In genomic region chr18:58671941-58672565, GRCh38 we compare ENCODE assay signal across 8 cellular contexts. TPM values are rescaled to one million over a fixed set of nuclear protein-coding genes. Genes with fewer than 3 reads are reported as not detected.
DNase-seq lines count a peak whose midpoint lies in the region; ATAC-seq and TF ChIP-seq lines count a peak whose summit lies in the region.

No MANE protein-coding gene starts in this region.

- ATAC-seq in GM19438 (IDR thresholded peaks at IDR 0.05; ENCODE audit: low read depth, unreplicated experiment) (peak; percentile 25), left ventricle myocardium superior (peak; percentile 39), HG02763 (IDR thresholded peaks at IDR 0.05; ENCODE audit: unreplicated experiment) (no peak)
- peak in 1 of 2 donors; percentile 16 for ATAC-seq in activated naive CD4-positive, alpha-beta T cell treated with anti-CD3 and anti-CD28 coated beads, Interleukin-2, amount 50 U/mL, for 72 hours

- DNase-seq in CD1c-positive myeloid dendritic cell (ENCODE audit: extremely low spot score) (peak; percentile 62), left ventricle myocardium superior (no peak), renal cortical epithelial cell (ENCODE audit: low read depth) (peak; percentile 46), HPDE6-E6E7 (ENCODE audit: extremely low spot score) (no peak)
- DNase-seq in activated naive CD4-positive, alpha-beta T cell treated with anti-CD3 and anti-CD28 coated beads, Interleukin-2, amount 50 U/mL, for 72 hours (ENCODE audit: low spot score in 2 of 2): peak in 1 of 2 donors; percentile 52

- peak overlapping the region; percentile 90 to 98 for H3K27ac Mint-ChIP-seq in activated naive CD4-positive, alpha-beta T cell treated with anti-CD3 and anti-CD28 coated beads, Interleukin-2, amount 50 U/mL, for 72 hours

- peaks cover 0 to 3% of the 10 kb centered on the region in 2 donors for H3K9me3 Mint-ChIP-seq in activated naive CD4-positive, alpha-beta T cell treated with anti-CD3 and anti-CD28 coated beads, Interleukin-2, amount 50 U/mL, for 72 hours

- peaks cover 10 to 30% of the 10 kb centered on the region in 2 donors for H3K36me3 Mint-ChIP-seq in activated naive CD4-positive, alpha-beta T cell treated with anti-CD3 and anti-CD28 coated beads, Interleukin-2, amount 50 U/mL, for 72 hours

- intact Hi-C loops in left ventricle myocardium superior (cut with micrococcal nuclease): no loop called here

- no peak for TF ChIP-seq EP300 in Ishikawa (IDR thresholded peaks at IDR 0.05; ENCODE audit: borderline replicate concordance)

- no peak for TF ChIP-seq RAD21 in Ishikawa (IDR thresholded peaks at IDR 0.05; ENCODE audit: low read depth)

TF ChIP-seq in Ishikawa, 13 proteins besides CTCF, POLR2A, EP300 and RAD21:
- TF ChIP-seq YY1 (IDR thresholded peaks at IDR 0.05; ENCODE audit: low read depth): no peak
- 0 out of 2 replicates have a peak, but pooled peaks have one; percentile 27 for TF ChIP-seq CEBPB (IDR thresholded peaks at IDR 0.05)

RNA-seq across cellular contexts. Expression of gene MALT1, which starts 0.8 kb away (rescaled TPM):
- 10 to 100 TPM; 34.0 to 70.8 TPM for total RNA-seq in activated naive CD4-positive, alpha-beta T cell treated with anti-CD3 and anti-CD28 coated beads, Interleukin-2, amount 50 U/mL, for 72 hours
- total RNA-seq in left ventricle myocardium superior (11.8 TPM), renal cortical epithelial cell (251 and 297 TPM in 2 replicates)

RNA-seq across cellular contexts. Expression of gene ALPK2, which starts 43.2 kb away (rescaled TPM):
- total RNA-seq in activated naive CD4-positive, alpha-beta T cell treated with anti-CD3 and anti-CD28 coated beads, Interleukin-2, amount 50 U/mL, for 72 hours: 1 to 10 TPM in 1 of 2 donors, under 1 TPM in 1; 0.43 to 1.1 TPM
- total RNA-seq in left ventricle myocardium superior (257 TPM), renal cortical epithelial cell (34.8 and 124 TPM in 2 replicates)

Comparison
In these comparisons a context has a peak if more than half of its experiments do, and no peak if none do; other contexts are left out.
1. DNase-seq: peak in CD1c-positive myeloid dendritic cell (single experiment) and renal cortical epithelial cell (single experiment); none in left ventricle myocardium superior (single experiment) and HPDE6-E6E7 (single experiment).
2. RNA of gene ALPK2, which starts 43.2 kb away (total RNA-seq): 257 TPM in left ventricle myocardium superior (single experiment) and 34.8 to 124 TPM in renal cortical epithelial cell; 0.43 to 1.1 TPM in activated naive CD4-positive, alpha-beta T cell treated with anti-CD3 and anti-CD28 coated beads, Interleukin-2, amount 50 U/mL, for 72 hours; every median in the first group is over 10 times any median in the second.